Comparison of ENCODE assay signal across 11 cellular contexts in the genomic region with DNA sequence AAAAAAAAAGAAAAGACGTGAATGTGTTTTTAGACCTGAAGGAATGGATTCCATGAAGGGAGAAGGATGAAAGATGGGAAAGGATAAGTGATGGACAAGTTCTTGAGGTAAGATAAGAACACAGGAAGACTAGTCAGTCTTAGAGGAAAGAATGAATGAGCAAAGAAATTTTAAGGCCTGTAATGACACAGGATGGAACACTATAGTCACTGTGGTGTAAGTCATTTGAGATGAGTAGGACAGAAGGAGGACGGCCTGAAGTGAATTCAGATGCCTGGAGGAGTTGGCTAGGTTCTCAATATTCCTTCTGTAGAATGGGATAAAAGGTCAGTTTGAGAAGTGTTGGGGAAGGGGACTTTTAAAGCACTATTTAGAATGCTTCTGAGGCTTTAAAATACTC. TPM values are rescaled to one million over a fixed set of nuclear protein-coding genes. Genes with fewer than 3 reads are reported as not detected.
DNase-seq lines count a peak whose midpoint lies in the region; ATAC-seq and TF ChIP-seq lines count a peak whose summit lies in the region.
"Had no signal": no experiment of that assay in that cellular context is flagged by ENCODE, and none has a peak within 500 bp of the region (broad histone marks: within the 10 kb centered on the region; RNA-seq: fewer than 3 reads in every experiment).

No MANE protein-coding gene starts in this region.

- peaks cover 26% of the 10 kb centered on the region for H3K36me3 ChIP-seq in BE2C
- H3K36me3 ChIP-seq in iPS-20b (ENCODE audit: insufficient read depth, low read depth, low read length), result peaks cover 62% of the 10 kb centered on the region
- peaks cover 17% of the 10 kb centered on the region for H3K36me3 ChIP-seq in SJCRH30

- H3K9ac ChIP-seq in iPS-20b (ENCODE audit: low read depth, low read length), result peak overlapping the region; percentile 96; the same call in 1 of the 2 replicates

- H3K4me3 ChIP-seq in BE2C (ENCODE audit: low read depth, low read length), result peak overlapping the region; percentile 28
- H3K4me3 ChIP-seq in iPS-20b (ENCODE audit: low read length), result peak overlapping the region; percentile 95
- H3K4me3 ChIP-seq in SJCRH30, result no peak overlapping the region

- no peaks in the 10 kb centered on the region for H3K9me3 Mint-ChIP-seq in activated T-helper 2 cell treated with anti-CD3 and anti-CD28 coated beads, Interferon-gamma antibody, Interleukin-2, Interleukin-4, amounts not matched to agents 10 μg/mL and 5 μg/mL and 100 μg/mL, durations not matched to agents 14 hours and 24 hours and 36 hours

- no peak overlapping the region for H3K27ac ChIP-seq in iPS-20b (ENCODE audit: low read length)
- H3K27ac ChIP-seq in SJCRH30, result no peak overlapping the region

- no peak for DNase-seq in BE2C
- DNase-seq in HT1080 (ENCODE audit: low read depth), result peak; percentile 39
- no peak for DNase-seq in activated T-helper 2 cell treated with anti-CD3 and anti-CD28 coated beads, Interferon-gamma antibody, Interleukin-2, Interleukin-4, amounts not matched to agents 10 μg/mL and 5 μg/mL and 100 μg/mL, durations not matched to agents 14 hours and 24 hours and 36 hours (ENCODE audit: low spot score)
- no peak for DNase-seq in SJCRH30
- no peak for DNase-seq in HCEC 1CT
- DNase-seq: COR-L47, hypothalamus had no signal

- no peaks in the 10 kb centered on the region for H3K27me3 Mint-ChIP-seq in activated T-helper 2 cell treated with anti-CD3 and anti-CD28 coated beads, Interferon-gamma antibody, Interleukin-2, Interleukin-4, amounts not matched to agents 10 μg/mL and 5 μg/mL and 100 μg/mL, durations not matched to agents 14 hours and 24 hours and 36 hours (ENCODE audit: low read depth)

- H3K27ac Mint-ChIP-seq in activated T-helper 2 cell treated with anti-CD3 and anti-CD28 coated beads, Interferon-gamma antibody, Interleukin-2, Interleukin-4, amounts not matched to agents 10 μg/mL and 5 μg/mL and 100 μg/mL, durations not matched to agents 14 hours and 24 hours and 36 hours, result peak overlapping the region; percentile 97

- H3K4me1 Mint-ChIP-seq in activated T-helper 2 cell treated with anti-CD3 and anti-CD28 coated beads, Interferon-gamma antibody, Interleukin-2, Interleukin-4, amounts not matched to agents 10 μg/mL and 5 μg/mL and 100 μg/mL, durations not matched to agents 14 hours and 24 hours and 36 hours (ENCODE audit: low read depth), result peaks cover 46% of the 10 kb centered on the region

- H3K27me3 ChIP-seq in BE2C, result no peaks in the 10 kb centered on the region
- H3K27me3 ChIP-seq in iPS-20b (ENCODE audit: insufficient read depth, low read length), result no peaks in the 10 kb centered on the region
- H3K27me3 ChIP-seq in SJCRH30, result no peaks in the 10 kb centered on the region

- no peak for TF ChIP-seq CTCF in BE2C (IDR thresholded peaks at IDR 0.05; ENCODE audit: low read depth, low read length)

- ATAC-seq in GM18505 (IDR thresholded peaks at IDR 0.05; ENCODE audit: unreplicated experiment) (no peak), GM18868 (IDR thresholded peaks at IDR 0.05; ENCODE audit: unreplicated experiment) (no peak)

- peaks cover 49% of the 10 kb centered on the region for H3K36me3 Mint-ChIP-seq in activated T-helper 2 cell treated with anti-CD3 and anti-CD28 coated beads, Interferon-gamma antibody, Interleukin-2, Interleukin-4, amounts not matched to agents 10 μg/mL and 5 μg/mL and 100 μg/mL, durations not matched to agents 14 hours and 24 hours and 36 hours (ENCODE audit: low read depth)

- H3K4me3 Mint-ChIP-seq in activated T-helper 2 cell treated with anti-CD3 and anti-CD28 coated beads, Interferon-gamma antibody, Interleukin-2, Interleukin-4, amounts not matched to agents 10 μg/mL and 5 μg/mL and 100 μg/mL, durations not matched to agents 14 hours and 24 hours and 36 hours (ENCODE audit: low read depth), result peak overlapping the region; percentile 80

- no peaks in the 10 kb centered on the region for H3K9me3 ChIP-seq in BE2C
- H3K9me3 ChIP-seq in iPS-20b (ENCODE audit: insufficient read depth, low read depth, low read length), result no peaks in the 10 kb centered on the region
- no peaks in the 10 kb centered on the region for H3K9me3 ChIP-seq in SJCRH30 (replicated peaks)

- intact Hi-C loops in activated T-helper 2 cell treated with anti-CD3 and anti-CD28 coated beads, Interferon-gamma antibody, Interleukin-2, Interleukin-4, amounts not matched to agents 10 μg/mL and 5 μg/mL and 100 μg/mL, durations not matched to agents 14 hours and 24 hours and 36 hours (cut with micrococcal nuclease), result loop anchor here (1.0 to 5.0 kb wide), 3 partner anchors 46 to 127 kb away; partner anchors contain the start of gene CPE

- TF ChIP-seq POLR2A in GM18505 (IDR thresholded peaks at IDR 0.05; ENCODE audit: borderline replicate concordance, extremely low read depth, insufficient read depth, insufficient read length), result no peak

- H3K4me1 ChIP-seq in BE2C (no peaks in the 10 kb centered on the region), iPS-20b (ENCODE audit: insufficient read depth, low read length) (peaks cover 23% of the 10 kb centered on the region), SJCRH30 (peaks cover 2% of the 10 kb centered on the region; the same call in 1 of the 2 replicates)

RNA-seq across cellular contexts. Expression of gene MSMO1, which starts 3.8 kb away (rescaled TPM):
- 14.8 TPM for polyA plus RNA-seq in BE2C (2012; ENCODE audit: insufficient read depth, insufficient read length, low read depth)
- 117 and 178 TPM in 2 replicates for total RNA-seq in HT1080 (2014; rRNA removed; shearing (Covaris generic))
- 113 and 133 TPM in 2 replicates for polyA plus RNA-seq in HT1080 (2015; cell fraction: cytosol; rRNA removed)
- polyA plus RNA-seq in HT1080 (2015; cell fraction: nucleus; rRNA removed), result 146 and 158 TPM in 2 replicates
- 105 and 110 TPM in 2 replicates for total RNA-seq in activated T-helper 2 cell treated with anti-CD3 and anti-CD28 coated beads, Interferon-gamma antibody, Interleukin-2, Interleukin-4, amounts not matched to agents 10 μg/mL and 5 μg/mL and 100 μg/mL, durations not matched to agents 14 hours and 24 hours and 36 hours
- total RNA-seq in SJCRH30 (2014; rRNA removed; shearing (Covaris generic)), result 38.6 and 44.6 TPM in 2 replicates

RNA-seq across cellular contexts. Expression of gene CPE, which starts 47.5 kb away (rescaled TPM):
- polyA plus RNA-seq in BE2C (2012; ENCODE audit: insufficient read depth, insufficient read length, low read depth), result 4.1 TPM
- 9.3 and 11.4 TPM in 2 replicates for total RNA-seq in HT1080 (2014; rRNA removed; shearing (Covaris generic))
- 10.6 and 12.2 TPM in 2 replicates for polyA plus RNA-seq in HT1080 (2015; cell fraction: cytosol; rRNA removed)
- polyA plus RNA-seq in HT1080 (2015; cell fraction: nucleus; rRNA removed), result 12.7 and 13.3 TPM in 2 replicates
- total RNA-seq in activated T-helper 2 cell treated with anti-CD3 and anti-CD28 coated beads, Interferon-gamma antibody, Interleukin-2, Interleukin-4, amounts not matched to agents 10 μg/mL and 5 μg/mL and 100 μg/mL, durations not matched to agents 14 hours and 24 hours and 36 hours, result 0.18 and 0.30 TPM in 2 replicates
- not detected in 2 replicates for total RNA-seq in SJCRH30 (2014; rRNA removed; shearing (Covaris generic))
- total RNA-seq: HT-29 had no signal
